Comparison of ENCODE assay signal across 31 cellular contexts in genomic region chr6:40524797-40525584, GRCh38.
"Had no signal": no experiment of that assay in that cellular context is flagged by ENCODE, and none has a peak within 500 bp of the region (broad histone marks: within the 10 kb centered on the region; RNA-seq: fewer than 3 reads in every experiment).

No MANE protein-coding gene starts in this region.

- H3K27me3 ChIP-seq: body of pancreas, breast epithelium had no signal

- H3K4me3 ChIP-seq: adrenal gland, body of pancreas, breast epithelium, SJCRH30, SK-N-MC had no signal

- H3K36me3 Mint-ChIP-seq: activated naive CD4-positive, alpha-beta T cell treated with anti-CD3 and anti-CD28 coated beads, Interleukin-2, amount 50 U/mL, for 24 hours had no signal

- H3K9me3 ChIP-seq: adrenal gland, body of pancreas, breast epithelium, SJCRH30 had no signal

- H3K36me3 ChIP-seq: adrenal gland, breast epithelium, SJCRH30 had no signal

- FAIRE-seq: astrocyte had no signal

- H3K4me3 Mint-ChIP-seq: activated CD4-positive, alpha-beta T cell treated with anti-CD3 and anti-CD28 coated beads, Interleukin-2, amount 10 ng/mL, durations not matched to agents 24 days and 14 days; activated CD8-positive, alpha-beta T cell treated with anti-CD3 and anti-CD28 coated beads for 36 hours; activated naive CD4-positive, alpha-beta T cell treated with anti-CD3 and anti-CD28 coated beads, Interleukin-2, amount 50 U/mL, for 24 hours; activated T-cell treated with anti-CD3 and anti-CD28 coated beads, Interleukin-2, amount 50 U/mL, for 72 hours had no signal

- H3K27me3 Mint-ChIP-seq: activated naive CD4-positive, alpha-beta T cell treated with anti-CD3 and anti-CD28 coated beads, Interleukin-2, amount 50 U/mL, for 24 hours had no signal

- ATAC-seq: activated CD8-positive, alpha-beta T cell treated with anti-CD3 and anti-CD28 coated beads for 36 hours; activated T-cell treated with anti-CD3 and anti-CD28 coated beads, Interleukin-2, amount 50 U/mL, for 72 hours; body of pancreas; Panc1 had no signal

- H3K9me3 Mint-ChIP-seq: activated CD4-positive, alpha-beta T cell treated with anti-CD3 and anti-CD28 coated beads, Interleukin-2, amount 10 ng/mL, durations not matched to agents 24 days and 14 days; activated CD8-positive, alpha-beta T cell treated with anti-CD3 and anti-CD28 coated beads for 36 hours; activated naive CD4-positive, alpha-beta T cell treated with anti-CD3 and anti-CD28 coated beads, Interleukin-2, amount 50 U/mL, for 24 hours; activated T-cell treated with anti-CD3 and anti-CD28 coated beads, Interleukin-2, amount 50 U/mL, for 72 hours; activated T-helper 2 cell treated with anti-CD3 and anti-CD28 coated beads, Interferon-gamma antibody, Interleukin-2, Interleukin-4, amounts not matched to agents 10 μg/mL and 5 μg/mL and 100 μg/mL, durations not matched to agents 14 hours and 24 hours and 36 hours had no signal

- H3K4me1 ChIP-seq: body of pancreas, breast epithelium, SJCRH30 had no signal

- H3K27ac ChIP-seq: adrenal gland, body of pancreas, breast epithelium, SJCRH30, SK-N-MC, WERI-Rb-1 had no signal

- DNase-seq: activated CD4-positive, alpha-beta T cell treated with anti-CD3 and anti-CD28 coated beads, Interleukin-2, amount 10 ng/mL, durations not matched to agents 24 days and 14 days; activated CD4-positive, alpha-beta T cell treated with anti-CD3 and anti-CD28 coated beads, Interleukin-2, amount 50 U/mL, for 4 hours; activated CD8-positive, alpha-beta T cell treated with anti-CD3 and anti-CD28 coated beads for 36 hours; activated gamma-delta T cell; activated naive CD4-positive, alpha-beta T cell treated with Interleukin-2 at 50 U/mL for 16 hours; activated T-cell treated with anti-CD3 and anti-CD28 coated beads, Interleukin-2, amount 50 U/mL, for 1 hour; activated T-cell treated with anti-CD3 and anti-CD28 coated beads, Interleukin-2, amount 50 U/mL, for 72 hours; adrenal gland; body of pancreas; caudate nucleus; cerebellar nuclear complex; KG1; MM.1S; NCI-H1092 treated with DMSO at 0.1 percent for 48 hours; NCI-H1417 treated with DMSO at 0.1 percent for 48 hours; NCI-H187 treated with DMSO at 0.1 percent for 48 hours; NCI-H2081; NCI-H2171 treated with DMSO at 0.1 percent for 48 hours; NCI-H2227 treated with DMSO at 0.1 percent for 48 hours; NCI-H446; NCI-H510A treated with DMSO at 0.1 percent for 48 hours; SHP77; SJCRH30; T1000; WERI-Rb-1 had no signal

- H3K27ac Mint-ChIP-seq: activated CD4-positive, alpha-beta T cell treated with anti-CD3 and anti-CD28 coated beads, Interleukin-2, amount 10 ng/mL, durations not matched to agents 24 days and 14 days; activated CD8-positive, alpha-beta T cell treated with anti-CD3 and anti-CD28 coated beads for 36 hours; activated naive CD4-positive, alpha-beta T cell treated with anti-CD3 and anti-CD28 coated beads, Interleukin-2, amount 50 U/mL, for 24 hours; activated T-cell treated with anti-CD3 and anti-CD28 coated beads, Interleukin-2, amount 50 U/mL, for 72 hours; activated T-helper 2 cell treated with anti-CD3 and anti-CD28 coated beads, Interferon-gamma antibody, Interleukin-2, Interleukin-4, amounts not matched to agents 10 μg/mL and 5 μg/mL and 100 μg/mL, durations not matched to agents 14 hours and 24 hours and 36 hours had no signal
